Comparison of ENCODE assay signal across 1 cellular context in the genomic region with DNA sequence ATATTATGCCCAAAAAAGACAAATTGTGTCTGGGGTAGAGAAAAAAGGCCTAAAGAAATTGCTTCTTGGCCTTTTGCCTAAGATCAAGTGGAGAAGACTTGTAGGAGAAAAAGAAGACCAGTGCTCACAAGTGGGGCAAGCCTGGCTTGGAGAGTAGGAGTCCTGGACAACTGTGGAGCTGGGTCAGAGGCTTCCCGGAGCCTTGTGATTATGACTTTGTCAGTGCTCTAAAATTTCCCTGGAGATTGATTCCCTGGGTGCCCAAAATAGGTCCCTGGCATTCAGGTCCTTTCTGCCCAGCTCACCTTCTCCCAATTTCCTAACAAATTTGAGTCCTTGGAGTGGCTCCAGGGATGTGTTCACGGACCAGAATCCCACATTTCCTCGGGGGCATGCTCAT.
TF ChIP-seq lines count a peak whose summit lies in the region.

No MANE protein-coding gene starts in this region.

TF ChIP-seq in H1, 55 proteins besides CTCF, POLR2A, EP300 and RAD21:
- TF ChIP-seq PHF8 (conservative IDR thresholded peaks at IDR 0.05; ENCODE audit: low read depth, low read length) (no peak), NANOG (IDR thresholded peaks at IDR 0.05; ENCODE audit: insufficient read depth, low read depth, low read length, poor library complexity, severe bottlenecking) (no peak), YY1 (IDR thresholded peaks at IDR 0.05; ENCODE audit: low read depth, low read length) (no peak), CHD2 (IDR thresholded peaks at IDR 0.05; ENCODE audit: low read length) (no peak), BRCA1 (IDR thresholded peaks at IDR 0.05; ENCODE audit: low read depth, low read length) (no peak), CHD1 (IDR thresholded peaks at IDR 0.05; ENCODE audit: low read depth, low read length) (no peak), EGR1 (IDR thresholded peaks at IDR 0.05; ENCODE audit: borderline replicate concordance, low read depth, low read length) (no peak), SAP30 (IDR thresholded peaks at IDR 0.05; ENCODE audit: insufficient read depth, insufficient replicate concordance, low read length) (no peak), HDAC2 (IDR thresholded peaks at IDR 0.05; ENCODE audit: borderline replicate concordance in 1 of 2, low read depth in 2 of 2, low read length in 2 of 2) (no peak)
- TF ChIP-seq, protein P1, sequence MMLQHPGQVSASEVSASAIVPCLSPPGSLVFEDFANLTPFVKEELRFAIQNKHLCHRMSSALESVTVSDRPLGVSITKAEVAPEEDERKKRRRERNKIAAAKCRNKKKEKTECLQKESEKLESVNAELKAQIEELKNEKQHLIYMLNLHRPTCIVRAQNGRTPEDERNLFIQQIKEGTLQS (IDR thresholded peaks at IDR 0.05; ENCODE audit: insufficient read depth, low read depth, low read length), result no peak
- TF ChIP-seq, protein P2, sequence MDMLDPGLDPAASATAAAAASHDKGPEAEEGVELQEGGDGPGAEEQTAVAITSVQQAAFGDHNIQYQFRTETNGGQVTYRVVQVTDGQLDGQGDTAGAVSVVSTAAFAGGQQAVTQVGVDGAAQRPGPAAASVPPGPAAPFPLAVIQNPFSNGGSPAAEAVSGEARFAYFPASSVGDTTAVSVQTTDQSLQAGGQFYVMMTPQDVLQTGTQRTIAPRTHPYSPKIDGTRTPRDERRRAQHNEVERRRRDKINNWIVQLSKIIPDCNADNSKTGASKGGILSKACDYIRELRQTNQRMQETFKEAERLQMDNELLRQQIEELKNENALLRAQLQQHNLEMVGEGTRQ (IDR thresholded peaks at IDR 0.05; ENCODE audit: low read length), result no peak
